ENCODE assay signal across 8 cellular contexts in genomic region chr19:55640043-55640576, GRCh38.
A peak's percentile ranks its signal among the peaks of the same experiment; 100 is the strongest.
DNase-seq lines count a peak whose midpoint lies in the region; TF ChIP-seq lines count a peak whose summit lies in the region.

No MANE protein-coding gene starts in this region.

- H3K4me3 ChIP-seq in NB4 (ENCODE audit: low read depth, low read length) (peak overlapping the region; percentile 42), duodenal mucosa (ENCODE audit: low read depth in 1 of 2, low read length in 2 of 2) (peak overlapping the region; percentile 65 to 78)

- H3K9me3 ChIP-seq in duodenal mucosa (ENCODE audit: control insufficient read depth in 1 of 2, low read length in 2 of 2): no peaks in the 10 kb centered on the region

- H3K27ac ChIP-seq in duodenal mucosa (ENCODE audit: low read depth, low read length): no peak overlapping the region

- TF ChIP-seq CTCF in NB4 (IDR thresholded peaks at IDR 0.05; ENCODE audit: low read depth, low read length): no peak

- no peaks in the 10 kb centered on the region for H3K27me3 ChIP-seq in duodenal mucosa (ENCODE audit: control insufficient read depth in 1 of 2, insufficient read depth in 2 of 2, low read length in 2 of 2)

- TF ChIP-seq POLR2A in NB4 (IDR thresholded peaks at IDR 0.05; ENCODE audit: extremely low read depth, insufficient read length): no peak

- DNase-seq in GF-D8 (lab: John Stamatoyannopoulos, UW) (peak; percentile 49), NB4 (ENCODE audit: low read depth) (no peak), medulla oblongata (ENCODE audit: extremely low spot score) (peak; percentile 52), UCSD-AML1 (lab: John Stamatoyannopoulos, UW; ENCODE audit: unreplicated experiment) (no peak), NOMO-1 treated with dmso at 0.1 percent for 144 hours (lab: John Stamatoyannopoulos, UW; ENCODE audit: unreplicated experiment) (no peak)
- peak; percentile 71 for DNase-seq in activated CD4-positive, alpha-beta T cell treated with anti-CD3 and anti-CD28 coated beads, Interleukin-2, amount 50 U/mL, for 4 hours
- DNase-seq in stimulated activated CD8-positive, alpha-beta memory T cell treated with anti-CD3 and anti-CD28 coated beads, Interleukin-7, amount 100 ng/mL, for 4 hours (ENCODE audit: low read depth in 2 of 2): peak; percentile 47 to 73

- H3K36me3 ChIP-seq in duodenal mucosa (ENCODE audit: control insufficient read depth in 1 of 2, insufficient read depth in 2 of 2, low read length in 2 of 2): peaks cover 6 to 7% of the 10 kb centered on the region in 2 donors

- H3K4me1 ChIP-seq in duodenal mucosa (ENCODE audit: control insufficient read depth in 1 of 2, insufficient read depth in 2 of 2, low read length in 2 of 2): peaks cover 36 to 58% of the 10 kb centered on the region in 2 donors

- peak overlapping the region; percentile 48 to 77 for H3K9ac ChIP-seq in duodenal mucosa (ENCODE audit: low read depth in 1 of 2, low read length in 2 of 2)

Comparison
In these comparisons a context has a peak if more than half of its experiments do, and no peak if none do; other contexts are left out.
1. DNase-seq: peak in GF-D8 (single experiment), activated CD4-positive, alpha-beta T cell treated with anti-CD3 and anti-CD28 coated beads, Interleukin-2, amount 50 U/mL, for 4 hours (2 of 2), medulla oblongata (single experiment) and stimulated activated CD8-positive, alpha-beta memory T cell treated with anti-CD3 and anti-CD28 coated beads, Interleukin-7, amount 100 ng/mL, for 4 hours (2 of 2); none in NB4 (single experiment), UCSD-AML1 (single experiment) and NOMO-1 treated with dmso at 0.1 percent for 144 hours (single experiment).